15 cellular contexts compared by ENCODE assay signal in genomic region chr18:55577812-55578539, GRCh38. TPM values are rescaled to one million over a fixed set of nuclear protein-coding genes. Genes with fewer than 3 reads are reported as not detected.
DNase-seq lines count a peak whose midpoint lies in the region; TF ChIP-seq lines count a peak whose summit lies in the region.
"Had no signal": no experiment of that assay in that cellular context is flagged by ENCODE, and none has a peak within 500 bp of the region (broad histone marks: within the 10 kb centered on the region; RNA-seq: fewer than 3 reads in every experiment).

No MANE protein-coding gene starts in this region.

- H3K9me3 ChIP-seq in HEK293 (ENCODE audit: control insufficient read depth, insufficient read depth, low read depth, low read length) (no peaks in the 10 kb centered on the region), fibroblast of lung (ENCODE audit: control insufficient read depth, insufficient read depth, low read depth, low read length) (no peaks in the 10 kb centered on the region)
- H3K9me3 ChIP-seq: transverse colon had no signal

- H3K79me2 ChIP-seq in fibroblast of lung (ENCODE audit: control insufficient read depth, insufficient read depth, low read length) = peaks cover 5% of the 10 kb centered on the region

- CTCF ChIA-PET in HEK293 (lab: Yijun Ruan, JAX) = interaction anchor here (0.6 to 1.8 kb wide), 2 partner anchors 12 to 130 kb away, joined by 3 read pairs; no protein-coding TSS in a partner anchor

- H3K27ac ChIP-seq in 22Rv1 = no peak overlapping the region
- no peak overlapping the region for H3K27ac ChIP-seq in HEK293 (ENCODE audit: extremely low read depth, low read depth, low read length)
- no peak overlapping the region for H3K27ac ChIP-seq in fibroblast of lung (ENCODE audit: insufficient read depth, low read length)
- H3K27ac ChIP-seq: transverse colon had no signal

- DNase-seq in RPMI7951 (ENCODE audit: low read depth) (peak; percentile 23), fibroblast of lung (ENCODE audit: low read depth in 2 of 2) (no peak), SIG-M5 (lab: John Stamatoyannopoulos, UW) (no peak), NOMO-1 treated with DMSO at 0.1 percent for 48 hours (lab: John Stamatoyannopoulos, UW; ENCODE audit: unreplicated experiment) (no peak), kidney tubule cell (ENCODE audit: low spot score) (no peak)
- DNase-seq in stimulated activated CD4-positive, alpha-beta T cell treated with anti-CD3 and anti-CD28 coated beads, Interleukin-4, amount 100 ng/mL, for 24 hours = no peak
- DNase-seq: activated B cell treated with CpG ODN at 0.5 μM for 24 hours; AML-193; immature natural killer cell; naive thymus-derived CD8-positive, alpha-beta T cell; Right ventricle myocardium superior; small intestine; transverse colon had no signal

- H3K4me1 ChIP-seq in HEK293 (ENCODE audit: control insufficient read depth, insufficient read depth, low read length) (peaks cover 29% of the 10 kb centered on the region), fibroblast of lung (ENCODE audit: control insufficient read depth, extremely low read depth, insufficient read depth, low read length) (no peaks in the 10 kb centered on the region)

- H3K9ac ChIP-seq in fibroblast of lung (ENCODE audit: insufficient read depth, low read length) = no peak overlapping the region

- H3K36me3 ChIP-seq in HEK293 (ENCODE audit: control insufficient read depth in 2 of 2, insufficient read depth in 1 of 2, low read length in 2 of 2) (peaks cover 0 to under 1% of the 10 kb centered on the region in 2 experiments), fibroblast of lung (ENCODE audit: control insufficient read depth, insufficient read depth, low read length) (no peaks in the 10 kb centered on the region)
- H3K36me3 ChIP-seq: transverse colon had no signal

- H4K20me1 ChIP-seq in fibroblast of lung (ENCODE audit: control insufficient read depth, extremely low read depth, insufficient read depth, low read length) = no peaks in the 10 kb centered on the region

- TF ChIP-seq CTCF in 22Rv1 (IDR thresholded peaks at IDR 0.05) = peak; percentile 7; the same call in 1 of the 2 replicates
- no peak for TF ChIP-seq CTCF in HEK293 (tag by site-specific recombination; IDR thresholded peaks at IDR 0.05)
- no peak for TF ChIP-seq CTCF in fibroblast of lung (conservative IDR thresholded peaks at IDR 0.05 in 1 of 2, IDR thresholded peaks at IDR 0.05 in 1 of 2; ENCODE audit: low read depth in 1 of 2, low read length in 2 of 2)

- H3K27me3 ChIP-seq in fibroblast of lung (ENCODE audit: control insufficient read depth, insufficient read depth, low read length) = no peaks in the 10 kb centered on the region
- H3K27me3 ChIP-seq: transverse colon had no signal

- peak overlapping the region; percentile 33 for H3K4me2 ChIP-seq in fibroblast of lung (ENCODE audit: extremely low read depth, insufficient read depth, low read length)

- no peak overlapping the region for H2AFZ ChIP-seq in fibroblast of lung (ENCODE audit: low read length)

- H3K4me3 ChIP-seq in HEK293 (ENCODE audit: low read depth, low read length) (no peak overlapping the region), fibroblast of lung (replicated peaks in 1 of 4; ENCODE audit: control extremely low read depth in 1 of 4, insufficient read depth in 1 of 4, low read depth in 3 of 4, low read length in 4 of 4) (no peak overlapping the region)
- H3K4me3 ChIP-seq: transverse colon had no signal

- POLR2A ChIA-PET in HEK293 (lab: Yijun Ruan, JAX) = no interaction called here

TF ChIP-seq in HEK293, 187 proteins besides CTCF, POLR2A, EP300 and RAD21:
- TF ChIP-seq SCRT1 (tag by site-specific recombination; IDR thresholded peaks at IDR 0.05; ENCODE audit: borderline replicate concordance) (no peak), FEZF1 (tag by site-specific recombination; IDR thresholded peaks at IDR 0.05) (peak; percentile 52; the same call in 1 of the 2 replicates), ZNF654 (tag by site-specific recombination; IDR thresholded peaks at IDR 0.05; ENCODE audit: low read depth) (peak; percentile 8; the same call in 1 of the 2 replicates), SP7 (tag by site-specific recombination; IDR thresholded peaks at IDR 0.05) (peak; percentile 46), PRDM6 (tag by site-specific recombination; IDR thresholded peaks at IDR 0.05) (peak; percentile 68), ZNF366 (tag by site-specific recombination; conservative IDR thresholded peaks at IDR 0.05) (0 out of 2 replicates have a peak, but pooled peaks have one; percentile 10)

RNA-seq across cellular contexts. Expression of gene TCF4, which starts 10.0 kb away (rescaled TPM):
- total RNA-seq in RPMI7951 (2014; rRNA removed; shearing (Covaris generic)) = 66.5 and 89.8 TPM in 2 replicates
- 49.1 and 57.6 TPM in 2 replicates for total RNA-seq in fibroblast of lung
- polyA plus RNA-seq in fibroblast of lung = 42.3 and 48.9 TPM in 2 replicates
- polyA plus RNA-seq in fibroblast of lung (2012) = 20.2 and 28.5 TPM in 2 replicates
- polyA minus RNA-seq in fibroblast of lung (ENCODE audit: low replicate concordance) = 97.6 and 116 TPM in 2 replicates
